1 cellular context compared by ENCODE assay signal in the genomic region with DNA sequence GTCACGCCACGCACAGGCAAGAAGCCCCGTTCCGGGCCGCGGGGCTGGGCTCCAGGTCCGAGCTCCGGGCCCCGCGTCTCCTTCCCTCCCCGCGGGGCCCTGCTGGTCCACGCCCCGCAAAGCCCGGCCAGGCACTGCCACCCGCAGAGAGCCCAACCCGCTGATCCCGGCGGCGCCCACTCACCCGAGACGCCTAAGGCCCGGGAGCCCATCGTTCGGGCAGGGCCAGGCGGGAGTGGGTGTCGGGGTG.
TF ChIP-seq lines count a peak whose summit lies in the region.

No MANE protein-coding gene starts in this region.

TF ChIP-seq in A549, 52 proteins besides CTCF, POLR2A, EP300 and RAD21:
- TF ChIP-seq MAFK (IDR thresholded peaks at IDR 0.05; ENCODE audit: partially characterized antibody) = no peak
- TF ChIP-seq RNF2 (IDR thresholded peaks at IDR 0.05; ENCODE audit: borderline replicate concordance, low read depth) = peak; percentile 40; the same call in 1 of the 2 replicates
